ENCODE assay signal across 1 cellular context in genomic region chr20:370151-370600, GRCh38.
A peak's percentile ranks its signal among the peaks of the same experiment; 100 is the strongest.
TF ChIP-seq lines count a peak whose summit lies in the region.

No MANE protein-coding gene starts in this region.

TF ChIP-seq in WTC11, 78 proteins besides CTCF, POLR2A, EP300 and RAD21 (continued from another document):
- no peak for TF ChIP-seq AR (CRISPR knock-in tag; IDR thresholded peaks at IDR 0.05)
- TF ChIP-seq MYBL2 (CRISPR knock-in tag; IDR thresholded peaks at IDR 0.05), result no peak
- peak; percentile 79; the same call in 1 of the 2 replicates for TF ChIP-seq ZNF121 (CRISPR knock-in tag; IDR thresholded peaks at IDR 0.05)
